Comparison of ENCODE assay signal across 8 cellular contexts in the genomic region with DNA sequence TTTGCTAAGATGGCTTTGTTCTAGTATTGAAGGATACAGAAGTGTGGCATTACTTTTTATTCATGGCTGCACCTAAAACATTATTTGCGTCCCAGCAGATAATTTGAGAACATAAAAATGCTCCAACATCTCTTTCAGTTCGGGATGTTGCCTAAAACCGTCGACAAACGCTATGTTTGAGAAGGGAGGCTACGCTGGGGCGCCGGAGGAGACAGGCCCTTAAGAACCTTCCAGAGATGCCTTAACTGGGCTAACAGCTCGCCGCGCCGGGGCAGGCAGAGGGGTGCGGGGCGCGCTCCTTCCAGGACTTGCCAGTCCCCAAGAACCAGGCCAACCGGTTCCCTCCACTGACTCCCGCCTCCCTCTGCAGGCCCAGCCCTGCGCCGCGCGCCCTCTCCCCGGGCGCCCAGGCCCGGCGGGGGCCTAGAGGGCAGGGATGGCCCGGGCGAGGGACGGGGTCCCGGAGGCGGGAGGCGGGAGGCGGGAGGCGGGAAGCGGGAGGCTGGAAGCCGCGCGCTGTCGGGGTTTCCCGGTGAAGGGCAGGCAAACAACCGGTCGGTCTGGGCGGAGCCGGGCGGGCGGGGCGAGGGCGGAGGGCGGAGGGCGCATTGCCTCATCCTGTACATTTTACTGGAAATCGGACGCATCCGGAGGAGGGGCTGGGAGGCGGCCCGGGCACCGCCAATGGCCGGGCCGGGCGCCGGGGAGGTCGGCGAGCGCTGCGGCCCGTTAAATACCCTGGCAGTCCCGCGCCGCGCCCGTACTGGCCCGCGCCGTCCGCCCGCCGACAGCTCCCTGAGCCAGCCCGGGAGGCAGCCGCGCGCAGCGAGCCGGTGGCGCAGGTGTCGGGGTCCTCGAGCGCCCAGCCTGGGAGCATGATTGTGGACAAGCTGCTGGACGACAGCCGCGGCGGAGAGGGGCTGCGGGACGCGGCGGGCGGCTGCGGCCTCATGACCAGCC. TPM values are rescaled to one million over a fixed set of nuclear protein-coding genes. Genes with fewer than 3 reads are reported as not detected.
DNase-seq lines count a peak whose midpoint lies in the region; ATAC-seq, FAIRE-seq and TF ChIP-seq lines count a peak whose summit lies in the region.

A gene with protein sequence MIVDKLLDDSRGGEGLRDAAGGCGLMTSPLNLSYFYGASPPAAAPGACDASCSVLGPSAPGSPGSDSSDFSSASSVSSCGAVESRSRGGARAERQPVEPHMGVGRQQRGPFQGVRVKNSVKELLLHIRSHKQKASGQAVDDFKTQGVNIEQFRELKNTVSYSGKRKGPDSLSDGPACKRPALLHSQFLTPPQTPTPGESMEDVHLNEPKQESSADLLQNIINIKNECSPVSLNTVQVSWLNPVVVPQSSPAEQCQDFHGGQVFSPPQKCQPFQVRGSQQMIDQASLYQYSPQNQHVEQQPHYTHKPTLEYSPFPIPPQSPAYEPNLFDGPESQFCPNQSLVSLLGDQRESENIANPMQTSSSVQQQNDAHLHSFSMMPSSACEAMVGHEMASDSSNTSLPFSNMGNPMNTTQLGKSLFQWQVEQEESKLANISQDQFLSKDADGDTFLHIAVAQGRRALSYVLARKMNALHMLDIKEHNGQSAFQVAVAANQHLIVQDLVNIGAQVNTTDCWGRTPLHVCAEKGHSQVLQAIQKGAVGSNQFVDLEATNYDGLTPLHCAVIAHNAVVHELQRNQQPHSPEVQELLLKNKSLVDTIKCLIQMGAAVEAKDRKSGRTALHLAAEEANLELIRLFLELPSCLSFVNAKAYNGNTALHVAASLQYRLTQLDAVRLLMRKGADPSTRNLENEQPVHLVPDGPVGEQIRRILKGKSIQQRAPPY (plus strand): TSS at position 761 of the 960 bp plus-strand sequence. CDS start 115 bp downstream, at position 876.

- no peaks in the 10 kb centered on the region for H3K9me3 Mint-ChIP-seq in astrocyte (ENCODE audit: unreplicated experiment)

- H3K4me3 ChIP-seq in astrocyte (ENCODE audit: insufficient read depth, low read depth, low read length) (peak within 1 kb of the TSS; percentile 94), hepatocyte (peak within 1 kb of the TSS; percentile 51), aorta (ENCODE audit: low read length in 2 of 2) (peak within 1 kb of the TSS; percentile 94 to 100)

- H3K4me1 ChIP-seq in astrocyte (ENCODE audit: insufficient read depth, low read length) = peaks cover 8% of the 10 kb centered on the region
- peaks cover 16% of the 10 kb centered on the region for H3K4me1 ChIP-seq in hepatocyte (ENCODE audit: insufficient read depth)
- peaks cover 4 to 5% of the 10 kb centered on the region in 2 donors for H3K4me1 ChIP-seq in aorta (ENCODE audit: control insufficient read depth in 1 of 2, insufficient read depth in 2 of 2, low read length in 2 of 2)

- no peak for FAIRE-seq in astrocyte (lab: Jason Lieb, UNC)

- H3K27me3 ChIP-seq in astrocyte (ENCODE audit: insufficient read depth, low read length) (no peaks in the 10 kb centered on the region), hepatocyte (no peaks in the 10 kb centered on the region), aorta (ENCODE audit: control insufficient read depth in 1 of 2, insufficient read depth in 2 of 2, low read length in 1 of 2) (peaks cover 0 to 2% of the 10 kb centered on the region in 2 donors)

- H3K9me2 ChIP-seq in hepatocyte (replicated peaks; ENCODE audit: insufficient read depth) = no peaks in the 10 kb centered on the region

- ATAC-seq in GM18498 (IDR thresholded peaks at IDR 0.05; ENCODE audit: unreplicated experiment) (peak; percentile 81), HG02884 (IDR thresholded peaks at IDR 0.05; ENCODE audit: unreplicated experiment) (peak; percentile 67), aorta (ENCODE audit: low FRiP score) (peak; percentile 96)

- no peaks in the 10 kb centered on the region for H3K27me3 Mint-ChIP-seq in astrocyte (ENCODE audit: low read depth, unreplicated experiment)

- peak within 1 kb of the TSS; percentile 80 for H3K27ac ChIP-seq in astrocyte (ENCODE audit: low read depth, low read length)
- H3K27ac ChIP-seq in hepatocyte = peak within 1 kb of the TSS; percentile 99
- H3K27ac ChIP-seq in aorta (ENCODE audit: low read depth in 1 of 2, low read length in 2 of 2) = peak within 1 kb of the TSS; percentile 99 to 100

- H3K4me1 Mint-ChIP-seq in astrocyte (ENCODE audit: low read depth, unreplicated experiment) = peaks cover 14% of the 10 kb centered on the region

- H3K4me3 Mint-ChIP-seq in astrocyte (ENCODE audit: unreplicated experiment) = peak within 1 kb of the TSS; percentile 98

- peaks cover 47% of the 10 kb centered on the region for H3K79me2 ChIP-seq in astrocyte (ENCODE audit: insufficient read depth, low read length)
- peaks cover 53% of the 10 kb centered on the region for H3K79me2 ChIP-seq in hepatocyte

- H3K4me2 ChIP-seq in astrocyte (ENCODE audit: low read length) = peak within 1 kb of the TSS; percentile 89
- peak within 1 kb of the TSS; percentile 78 for H3K4me2 ChIP-seq in hepatocyte

- 4% methylated on average over 46 of the region's 95 CpGs for WGBS in hepatocyte (ENCODE audit: low lambda C conversion rate, missing lambda C conversion rate)
- 1% methylated on average over 70 to 95 of the region's 95 CpGs for WGBS in aorta, 2 donors

- intact Hi-C loops in aorta (cut with DNase I) = loop anchor here in 1 of 2 donors (2.0 to 5.0 kb wide), 2 partner anchors 20 to 37 kb away; no protein-coding TSS in a partner anchor

- peak within 1 kb of the TSS; percentile 91 for H3K27ac Mint-ChIP-seq in astrocyte (ENCODE audit: unreplicated experiment)

- H3K36me3 Mint-ChIP-seq in astrocyte (ENCODE audit: low read depth, unreplicated experiment) = peaks cover 26% of the 10 kb centered on the region

- H4K20me1 ChIP-seq in astrocyte (ENCODE audit: insufficient read depth, low read length) (peaks cover 44% of the 10 kb centered on the region), hepatocyte (ENCODE audit: insufficient read depth, poor library complexity, severe bottlenecking) (peaks cover 41% of the 10 kb centered on the region)

- DNase-seq in NCI-H2029 treated with DMSO at 0.1 percent for 48 hours (lab: John Stamatoyannopoulos, UW) (peak; percentile 68), T-helper 22 cell (ENCODE audit: low read depth) (peak; percentile 90), astrocyte (ENCODE audit: low read depth) (peak; percentile 84), hepatocyte (ENCODE audit: low spot score) (peak; percentile 97), renal cortical epithelial cell (ENCODE audit: low read depth) (peak; percentile 80), aorta (peak; percentile 98 to 99)

- H2AFZ ChIP-seq in astrocyte (ENCODE audit: low read depth, low read length) = peak within 1 kb of the TSS; percentile 64
- H2AFZ ChIP-seq in hepatocyte = no peak within 1 kb of the TSS

- H3K9ac ChIP-seq in astrocyte (ENCODE audit: low read length) = peak within 1 kb of the TSS; percentile 96

- H3K9me3 ChIP-seq in astrocyte (ENCODE audit: insufficient read depth, low read depth, low read length) = no peaks in the 10 kb centered on the region
- no peaks in the 10 kb centered on the region for H3K9me3 ChIP-seq in hepatocyte (ENCODE audit: low read depth)
- no peaks in the 10 kb centered on the region for H3K9me3 ChIP-seq in aorta (ENCODE audit: control insufficient read depth, low read length)

- TF ChIP-seq CTCF in astrocyte (IDR thresholded peaks at IDR 0.05; ENCODE audit: insufficient read depth, low read depth, low read length) (no peak), hepatocyte (IDR thresholded peaks at IDR 0.05; ENCODE audit: poor library complexity) (no peak)

- peaks cover 25% of the 10 kb centered on the region for H3K36me3 ChIP-seq in astrocyte (ENCODE audit: insufficient read depth, low read length)
- H3K36me3 ChIP-seq in hepatocyte (replicated peaks; ENCODE audit: insufficient read depth, low read depth) = peaks cover 9% of the 10 kb centered on the region
- peaks cover 4 to 5% of the 10 kb centered on the region in 2 donors for H3K36me3 ChIP-seq in aorta (ENCODE audit: control insufficient read depth in 1 of 2, insufficient read depth in 2 of 2, low read length in 1 of 2)

RNA-seq across cellular contexts. Expression of the gene that starts here (rescaled TPM):
- 30.6 and 39.6 TPM in 2 replicates for total RNA-seq in astrocyte
- total RNA-seq in hepatocyte = 164 and 182 TPM in 2 replicates
- polyA plus RNA-seq in hepatocyte = 160 and 192 TPM in 2 replicates
- 135 and 224 TPM in 2 replicates for total RNA-seq in renal cortical epithelial cell
- 100 to 1,000 TPM; 109 to 198 TPM for total RNA-seq in aorta
- 10 to 100 TPM in 1 of 2 donors, 1 to 10 TPM in 1; 6.5 to 65.2 TPM for polyA plus RNA-seq in aorta

Comparison
In these comparisons a context has a peak if more than half of its experiments do, and no peak if none do; other contexts are left out.
1. Peak in every context shown above with its lines: DNase-seq, ATAC-seq, H3K4me3 ChIP-seq and H3K27ac ChIP-seq.